9 cellular contexts compared by ENCODE assay signal in genomic region chr3:100104442-100104798, GRCh38. TPM values are rescaled to one million over a fixed set of nuclear protein-coding genes. Genes with fewer than 3 reads are reported as not detected.
A peak's percentile ranks its signal among the peaks of the same experiment; 100 is the strongest.
DNase-seq lines count a peak whose midpoint lies in the region; ATAC-seq and TF ChIP-seq lines count a peak whose summit lies in the region.
"Had no signal": no experiment of that assay in that cellular context is flagged by ENCODE, and none has a peak within 500 bp of the region (broad histone marks: within the 10 kb centered on the region; RNA-seq: fewer than 3 reads in every experiment).

No MANE protein-coding gene starts in this region.

- H3K4me1 ChIP-seq in right cardiac atrium (ENCODE audit: control insufficient read depth, insufficient read depth, low read length) (peaks cover 3% of the 10 kb centered on the region), aorta (ENCODE audit: control insufficient read depth in 1 of 2, insufficient read depth in 2 of 2, low read length in 2 of 2) (peaks cover 10 to 14% of the 10 kb centered on the region in 2 donors)

- no peak for TF ChIP-seq CTCF in activated CD8-positive, alpha-beta T cell treated with anti-CD3 and anti-CD28 coated beads for 36 hours (IDR thresholded peaks at IDR 0.05)

- CTCF ChIA-PET in activated CD8-positive, alpha-beta T cell treated with anti-CD3 and anti-CD28 coated beads for 36 hours (lab: Charles Lee) = interaction anchor here (0.6 to 3.7 kb wide), 6 partner anchors 14 to 272 kb away, joined by 3 to 16 read pairs (median 8); no protein-coding TSS in a partner anchor

- DNase-seq in right cardiac atrium (no peak), cardiac septum (ENCODE audit: low spot score) (no peak), aorta (no peak), islet precursor cell (no peak), HuH-7.5 (ENCODE audit: low spot score) (no peak), cerebellar cortex (ENCODE audit: low spot score) (no peak)
- no peak for DNase-seq in activated CD8-positive, alpha-beta T cell treated with anti-CD3 and anti-CD28 coated beads for 36 hours

- no peaks in the 10 kb centered on the region for H3K36me3 ChIP-seq in aorta (ENCODE audit: control insufficient read depth in 1 of 2, insufficient read depth in 2 of 2, low read length in 1 of 2)

- H3K27me3 Mint-ChIP-seq in activated CD8-positive, alpha-beta T cell treated with anti-CD3 and anti-CD28 coated beads for 36 hours = no peaks in the 10 kb centered on the region
- H3K27me3 Mint-ChIP-seq: activated naive CD4-positive, alpha-beta T cell treated with anti-CD3 and anti-CD28 coated beads, Interleukin-2, amount 50 U/mL, for 24 hours had no signal

- ATAC-seq in right cardiac atrium = no peak
- peak; percentile 47 for ATAC-seq in HG02943 (IDR thresholded peaks at IDR 0.05; ENCODE audit: low read depth, unreplicated experiment)
- ATAC-seq in activated CD8-positive, alpha-beta T cell treated with anti-CD3 and anti-CD28 coated beads for 36 hours = no peak
- no peak for ATAC-seq in aorta (ENCODE audit: low FRiP score)

- H3K4me3 ChIP-seq in right cardiac atrium (ENCODE audit: low read length) = no peak overlapping the region
- H3K4me3 ChIP-seq in aorta (ENCODE audit: low read length in 2 of 2) = no peak overlapping the region

- peak overlapping the region; percentile 17 for H3K27ac ChIP-seq in right cardiac atrium (ENCODE audit: low read length)
- peak overlapping the region; percentile 31 to 59 for H3K27ac ChIP-seq in aorta (ENCODE audit: low read depth in 1 of 2, low read length in 2 of 2)

- H3K9me3 ChIP-seq in right cardiac atrium (ENCODE audit: control insufficient read depth, low read length) (no peaks in the 10 kb centered on the region), aorta (ENCODE audit: control insufficient read depth, low read length) (no peaks in the 10 kb centered on the region)

- POLR2A ChIA-PET in activated CD8-positive, alpha-beta T cell treated with anti-CD3 and anti-CD28 coated beads for 36 hours (lab: Charles Lee) = interaction anchor here (0.6 to 1.4 kb wide), 4 partner anchors 14 to 287 kb away, joined by 3 to 4 read pairs (median 3); partner anchors contain the start of gene CMSS1

- 67% methylated on average over 2 of the region's 2 CpGs for WGBS in right cardiac atrium
- WGBS in aorta, 2 donors = 57 to 69% methylated on average over 2 of the region's 2 CpGs

- H3K36me3 Mint-ChIP-seq in activated CD8-positive, alpha-beta T cell treated with anti-CD3 and anti-CD28 coated beads for 36 hours (ENCODE audit: low read depth) = peaks cover 37% of the 10 kb centered on the region

- no peak overlapping the region for H3K4me3 Mint-ChIP-seq in activated CD8-positive, alpha-beta T cell treated with anti-CD3 and anti-CD28 coated beads for 36 hours
- H3K4me3 Mint-ChIP-seq: activated naive CD4-positive, alpha-beta T cell treated with anti-CD3 and anti-CD28 coated beads, Interleukin-2, amount 50 U/mL, for 24 hours had no signal

- H3K27me3 ChIP-seq in right cardiac atrium (ENCODE audit: control insufficient read depth, insufficient read depth) (no peaks in the 10 kb centered on the region), aorta (ENCODE audit: control insufficient read depth in 1 of 2, insufficient read depth in 2 of 2, low read length in 1 of 2) (no peaks in the 10 kb centered on the region)

- peaks cover 33% of the 10 kb centered on the region for H3K4me1 Mint-ChIP-seq in activated CD8-positive, alpha-beta T cell treated with anti-CD3 and anti-CD28 coated beads for 36 hours (ENCODE audit: low read depth)

- H3K27ac Mint-ChIP-seq in activated CD8-positive, alpha-beta T cell treated with anti-CD3 and anti-CD28 coated beads for 36 hours = peak overlapping the region; percentile 93

- H3K9me3 Mint-ChIP-seq in activated CD8-positive, alpha-beta T cell treated with anti-CD3 and anti-CD28 coated beads for 36 hours = peaks cover 2% of the 10 kb centered on the region
- H3K9me3 Mint-ChIP-seq: activated naive CD4-positive, alpha-beta T cell treated with anti-CD3 and anti-CD28 coated beads, Interleukin-2, amount 50 U/mL, for 24 hours had no signal

- intact Hi-C loops in right cardiac atrium (cut with DNase I) = no loop called here
- intact Hi-C loops in cardiac septum (cut with DNase I) = no loop called here
- intact Hi-C loops in activated CD8-positive, alpha-beta T cell treated with anti-CD3 and anti-CD28 coated beads for 36 hours (cut with micrococcal nuclease) = no loop called here
- intact Hi-C loops in aorta (cut with DNase I) = loop anchor here in 1 of 2 donors (5.0 kb wide), 1 partner anchor 58 kb away; no protein-coding TSS in a partner anchor

RNA-seq across cellular contexts. Expression of gene FILIP1L, which starts 9.9 kb away (rescaled TPM):
- total RNA-seq in right cardiac atrium = 10 to 100 TPM; 53.6 to 88.3 (median 68.7) TPM
- polyA plus RNA-seq in right cardiac atrium = 42.2 TPM
- total RNA-seq in cardiac septum = 120 TPM
- under 1 TPM; 0.11 to 0.13 TPM for total RNA-seq in activated CD8-positive, alpha-beta T cell treated with anti-CD3 and anti-CD28 coated beads for 36 hours
- total RNA-seq in aorta = 100 to 1,000 TPM; 332 to 861 TPM
- 100 to 1,000 TPM; 168 to 170 TPM for polyA plus RNA-seq in aorta

Comparison
In these comparisons a context has a peak if more than half of its experiments do, and no peak if none do; other contexts are left out.
1. RNA of gene FILIP1L, which starts 9.9 kb away (total RNA-seq): 332 to 861 TPM in aorta, 120 TPM in cardiac septum (single experiment) and 53.6 to 88.3 TPM in right cardiac atrium; 0.11 to 0.13 TPM in activated CD8-positive, alpha-beta T cell treated with anti-CD3 and anti-CD28 coated beads for 36 hours; every median in the first group is over 10 times any median in the second.